Comparison of ENCODE assay signal across 15 cellular contexts in genomic region chr1:58855351-58856165, GRCh38.
DNase-seq lines count a peak whose midpoint lies in the region; ATAC-seq, FAIRE-seq and TF ChIP-seq lines count a peak whose summit lies in the region.
"Had no signal": no experiment of that assay in that cellular context is flagged by ENCODE, and none has a peak within 500 bp of the region (broad histone marks: within the 10 kb centered on the region; RNA-seq: fewer than 3 reads in every experiment).

No MANE protein-coding gene starts in this region.

- no peaks in the 10 kb centered on the region for H3K36me3 ChIP-seq in HEK293 (ENCODE audit: control insufficient read depth in 2 of 2, insufficient read depth in 1 of 2, low read length in 2 of 2)
- no peaks in the 10 kb centered on the region for H3K36me3 ChIP-seq in K562 (ENCODE audit: control insufficient read depth, insufficient read depth, low read length)
- H3K36me3 ChIP-seq in pancreas: no peaks in the 10 kb centered on the region
- no peaks in the 10 kb centered on the region for H3K36me3 ChIP-seq in PC-9 (ENCODE audit: low read depth)

- H3K9me3 ChIP-seq in HEK293 (ENCODE audit: control insufficient read depth, insufficient read depth, low read depth, low read length): no peaks in the 10 kb centered on the region
- H3K9me3 ChIP-seq in K562 (replicated peaks; ENCODE audit: control insufficient read depth, insufficient read depth, low read depth, low read length): no peaks in the 10 kb centered on the region
- H3K9me3 ChIP-seq in pancreas: no peaks in the 10 kb centered on the region
- no peaks in the 10 kb centered on the region for H3K9me3 ChIP-seq in PC-9 (ENCODE audit: insufficient read depth, low read depth)
- H3K9me3 ChIP-seq: psoas muscle had no signal

- H3K9me1 ChIP-seq in K562 (ENCODE audit: control insufficient read depth, insufficient read depth, low read length): no peaks in the 10 kb centered on the region

- H4K20me1 ChIP-seq in K562 (replicated peaks; ENCODE audit: control insufficient read depth, insufficient read depth, low read length) (no peaks in the 10 kb centered on the region), PC-9 (ENCODE audit: insufficient read depth) (no peaks in the 10 kb centered on the region)

- intact Hi-C loops in K562 (cut with micrococcal nuclease): no loop called here
- intact Hi-C loops in pancreas (cut with DNase I): no loop called here
- intact Hi-C loops in PC-9 (cut with micrococcal nuclease; ENCODE audit: unreplicated experiment): no loop called here

- POLR2A ChIA-PET in HEK293 (lab: Yijun Ruan, JAX): interaction anchor here (1.0 kb wide), 1 partner anchor 72 kb away, joined by 7 read pairs; the partner anchor contains the start of gene JUN
- POLR2A ChIA-PET in K562 (lab: Yijun Ruan, JAX): interaction anchor here (0.5 to 2.0 kb wide), 4 partner anchors 9 to 136 kb away, joined by 3 to 6 read pairs (median 5); no protein-coding TSS in a partner anchor
- POLR2A ChIA-PET in PC-9 (lab: Charles Lee; ENCODE audit: unreplicated experiment): interaction anchor here (1.2 kb wide), 1 partner anchor 72 kb away, joined by 6 read pairs; the partner anchor contains the start of gene JUN

- TF ChIP-seq POLR2A in K562 (conservative IDR thresholded peaks at IDR 0.05): no peak

- H2AFZ ChIP-seq in K562 (ENCODE audit: low read depth, low read length): peak overlapping the region; percentile 18; the same call in 1 of the 2 replicates
- no peak overlapping the region for H2AFZ ChIP-seq in PC-9

- no peak for ATAC-seq in K562
- ATAC-seq in pancreas: peak; percentile 81 to 92 (median 86)
- no peak for ATAC-seq in HG03196 (IDR thresholded peaks at IDR 0.05; ENCODE audit: unreplicated experiment)
- no peak for ATAC-seq in GM19467 (IDR thresholded peaks at IDR 0.05; ENCODE audit: unreplicated experiment)
- ATAC-seq: psoas muscle had no signal

- in situ Hi-C loops in K562 (cut with MboI): no loop called here

- no peaks in the 10 kb centered on the region for H3K4me1 ChIP-seq in HEK293 (ENCODE audit: control insufficient read depth, insufficient read depth, low read length)
- H3K4me1 ChIP-seq in K562 (replicated peaks in 1 of 2; ENCODE audit: control insufficient read depth in 2 of 2, insufficient read depth in 2 of 2, low read length in 2 of 2): peaks cover 0 to 3% of the 10 kb centered on the region in 2 experiments; a peak in 2 of 5 replicates
- peaks cover 0 to 30% (median 26%) of the 10 kb centered on the region in 3 donors for H3K4me1 ChIP-seq in pancreas
- peaks cover 26% of the 10 kb centered on the region for H3K4me1 ChIP-seq in PC-9 (replicated peaks; ENCODE audit: insufficient read depth)
- H3K4me1 ChIP-seq: psoas muscle had no signal

- no peaks in the 10 kb centered on the region for H3K27me3 ChIP-seq in K562 (ENCODE audit: control insufficient read depth in 2 of 2, insufficient read depth in 2 of 2, low read length in 2 of 2)
- H3K27me3 ChIP-seq in pancreas: no peaks in the 10 kb centered on the region
- H3K27me3 ChIP-seq in PC-9 (ENCODE audit: insufficient read depth, low read depth): no peaks in the 10 kb centered on the region

- CTCF ChIA-PET in HEK293 (lab: Yijun Ruan, JAX): interaction anchor here (1.1 kb wide), 1 partner anchor 14 kb away, joined by 3 read pairs; no protein-coding TSS in a partner anchor
- CTCF ChIA-PET in K562 (lab: Yijun Ruan, JAX; ENCODE audit: low intra/inter-chr PET ratio): no interaction called here
- CTCF ChIA-PET in PC-9 (lab: Charles Lee): interaction anchor here (0.6 kb wide), 1 partner anchor 57 kb away, joined by 7 read pairs; no protein-coding TSS in a partner anchor

- H3K4me3 ChIP-seq in HEK293 (ENCODE audit: low read depth, low read length) (no peak overlapping the region), K562 (no peak overlapping the region), pancreas (no peak overlapping the region), PC-9 (no peak overlapping the region)
- H3K4me3 ChIP-seq: psoas muscle had no signal

- no peak for DNase-seq in K562 (ENCODE audit: extremely low read depth in 1 of 4, low spot score in 3 of 4)
- DNase-seq in glomerular visceral epithelial cell (ENCODE audit: extremely low spot score): peak; percentile 62
- peak in 3 of 6 donors; percentile 25 to 57 (median 42) for DNase-seq in pancreas
- DNase-seq in PC-9: no peak
- DNase-seq in DMS114 treated with DMSO at 0.1 percent for 48 hours (lab: John Stamatoyannopoulos, UW; ENCODE audit: unreplicated experiment): no peak
- DNase-seq: activated CD4-positive, alpha-beta T cell treated with anti-CD3 and anti-CD28 coated beads for 4 hours; head of caudate nucleus; NCI-H1417 treated with DMSO at 0.1 percent for 48 hours; NCI-H345; psoas muscle had no signal

- 47% methylated on average over 9 of the region's 9 CpGs for WGBS in K562 (ENCODE audit: insufficient coverage, low coverage, missing lambda C conversion rate)
- WGBS in pancreas, 2 donors: 39 to 41% methylated on average over 9 of the region's 9 CpGs

- no peaks in the 10 kb centered on the region for H3K79me2 ChIP-seq in K562 (ENCODE audit: control insufficient read depth, insufficient read depth, low read length)
- H3K79me2 ChIP-seq in PC-9 (ENCODE audit: low read depth): no peaks in the 10 kb centered on the region

- no peak overlapping the region for H3K9ac ChIP-seq in K562 (ENCODE audit: insufficient read depth in 1 of 2, low read depth in 2 of 2, low read length in 2 of 2)

- no peak for TF ChIP-seq EP300 in K562 (IDR thresholded peaks at IDR 0.05; ENCODE audit: low read length)

- no peak for TF ChIP-seq RAD21 in K562 (CRISPR knock-in tag; conservative IDR thresholded peaks at IDR 0.05 in 1 of 2, IDR thresholded peaks at IDR 0.05 in 1 of 2)

- FAIRE-seq in K562 (lab: Jason Lieb, UNC) (no peak), pancreas (lab: Jason Lieb, UNC) (no peak)
- FAIRE-seq: GM19239, keratinocyte had no signal

- no peak overlapping the region for H3K4me2 ChIP-seq in K562 (ENCODE audit: insufficient read depth, low read length)
- H3K4me2 ChIP-seq in PC-9: no peak overlapping the region

- H3K27ac ChIP-seq in HEK293 (ENCODE audit: extremely low read depth, low read depth, low read length) (no peak overlapping the region), K562 (ENCODE audit: extremely low read depth, low read depth, low read length) (no peak overlapping the region), pancreas (peak overlapping the region in 1 of 4 donors; percentile 42), PC-9 (no peak overlapping the region)
- H3K27ac ChIP-seq: psoas muscle had no signal

- no peak for TF ChIP-seq CTCF in HEK293 (tag by site-specific recombination; IDR thresholded peaks at IDR 0.05)
- TF ChIP-seq CTCF in K562 (IDR thresholded peaks at IDR 0.05 in 2 of 3, conservative IDR thresholded peaks at IDR 0.05 in 1 of 3; ENCODE audit: insufficient read depth in 2 of 3, low read depth in 1 of 3, low read length in 3 of 3): no peak
- TF ChIP-seq CTCF in pancreas (IDR thresholded peaks at IDR 0.05): no peak
- TF ChIP-seq CTCF in PC-9 (conservative IDR thresholded peaks at IDR 0.05): no peak

- H3F3A ChIP-seq in PC-9 (ENCODE audit: insufficient read depth, low read depth): peaks cover 15% of the 10 kb centered on the region; the same call in 1 of the 2 replicates

- BruUV-seq in K562 (replicated peaks; lab: Mats Ljungman, UMichigan) (no TSS peak), PC-9 (replicated peaks; lab: Mats Ljungman, UMichigan) (no TSS peak)

- H3K9me2 ChIP-seq in PC-9 (ENCODE audit: insufficient read depth): no peaks in the 10 kb centered on the region

TF ChIP-seq in HEK293, 187 proteins besides CTCF, POLR2A, EP300 and RAD21:
- no peak for TF ChIP-seq ZNF274 (IDR thresholded peaks at IDR 0.05; ENCODE audit: low read length)
- TF ChIP-seq ZNF274 (tag by site-specific recombination; IDR thresholded peaks at IDR 0.05; ENCODE audit: borderline replicate concordance): no peak
- no peak for TF ChIP-seq ZNF585B (tag by site-specific recombination; IDR thresholded peaks at IDR 0.05)
- TF ChIP-seq SCRT1 (tag by site-specific recombination; IDR thresholded peaks at IDR 0.05; ENCODE audit: borderline replicate concordance): no peak
- TF ChIP-seq ZNF658 (tag by site-specific recombination; IDR thresholded peaks at IDR 0.05): no peak
- TF ChIP-seq ZNF133 (tag by site-specific recombination; IDR thresholded peaks at IDR 0.05): peak; percentile 70
- no peak for TF ChIP-seq ZNF174 (tag by site-specific recombination; IDR thresholded peaks at IDR 0.05)
- no peak for TF ChIP-seq ZNF157 (tag by site-specific recombination; IDR thresholded peaks at IDR 0.05)
- no peak for TF ChIP-seq KLF17 (tag by site-specific recombination; IDR thresholded peaks at IDR 0.05)

TF ChIP-seq in K562, 482 proteins besides CTCF, POLR2A, EP300 and RAD21 (continues in another document):
- TF ChIP-seq ZNF280A (IDR thresholded peaks at IDR 0.05; ENCODE audit: low read depth, partially characterized antibody): no peak
- TF ChIP-seq LARP7 (IDR thresholded peaks at IDR 0.05): no peak
- TF ChIP-seq ZNF444 (CRISPR knock-in tag; IDR thresholded peaks at IDR 0.05): no peak
- TF ChIP-seq ZNF512 (tag; IDR thresholded peaks at IDR 0.05): no peak
- TF ChIP-seq CBFB (CRISPR knock-in tag; IDR thresholded peaks at IDR 0.05): no peak
- no peak for TF ChIP-seq ZNF561 (CRISPR knock-in tag; conservative IDR thresholded peaks at IDR 0.05)
- no peak for TF ChIP-seq ATF1 (CRISPR knock-in tag; IDR thresholded peaks at IDR 0.05)
- TF ChIP-seq ATF1 (tag; IDR thresholded peaks at IDR 0.05): no peak

Comparison
In these comparisons a context has a peak if more than half of its experiments do, and no peak if none do; other contexts are left out.
1. ATAC-seq: peak in pancreas (4 of 4); none in K562 (single experiment), HG03196 (single experiment) and GM19467 (single experiment).
2. Of the 44 proteins assayed by ChIP-seq in both K562 and HEK293: peak only in K562: none; only in HEK293: ZNF133; in both: none; in neither: 43.